ENCODE assay signal across 32 cellular contexts in the genomic region with DNA sequence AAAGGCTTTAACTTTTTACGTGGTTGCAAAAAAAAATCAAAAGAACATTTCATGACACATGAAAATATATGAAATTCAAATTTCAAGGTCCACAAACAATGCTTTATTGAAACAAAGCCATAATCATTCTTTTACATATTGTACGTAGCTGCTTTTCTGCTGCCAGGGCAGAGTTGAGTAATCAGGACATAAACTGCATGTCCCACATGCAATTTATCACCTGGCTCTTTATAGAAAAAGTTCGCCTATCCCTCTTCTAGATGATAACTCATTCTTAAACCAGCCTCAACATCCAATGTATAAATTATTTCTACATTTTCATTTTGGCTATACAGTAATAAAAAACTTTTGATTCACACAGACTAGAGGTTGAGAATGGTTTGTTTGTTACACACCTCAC.
"Had no signal": no experiment of that assay in that cellular context is flagged by ENCODE, and none has a peak within 500 bp of the region (broad histone marks: within the 10 kb centered on the region; RNA-seq: fewer than 3 reads in every experiment).

No MANE protein-coding gene starts in this region.

- H3K9me3 ChIP-seq: adrenal gland, body of pancreas had no signal

- DNase-seq: activated effector memory CD4-positive, alpha-beta T cell treated with anti-CD3 and anti-CD28 coated beads, Interleukin-2, amount 50 U/mL, for 16 hours; activated effector memory CD4-positive, alpha-beta T cell treated with Interleukin-2 at 50 U/mL for 16 hours; activated gamma-delta T cell; activated gamma-delta T cell treated with Interleukin-2 at 50 U/mL for 16 hours; activated naive CD4-positive, alpha-beta T cell; activated naive CD4-positive, alpha-beta T cell treated with anti-CD3 and anti-CD28 coated beads for 36 hours; activated naive CD4-positive, alpha-beta T cell treated with anti-CD3 and anti-CD28 coated beads, Interleukin-2, amount 10 ng/mL, durations not matched to agents 7 days and 5 days; activated naive CD4-positive, alpha-beta T cell treated with anti-CD3 and anti-CD28 coated beads, Interleukin-2, amount 50 U/mL, for 16 hours; activated naive CD4-positive, alpha-beta T cell treated with Interleukin-2 at 50 U/mL for 16 hours; activated naive CD8-positive, alpha-beta T cell treated with anti-CD3 and anti-CD28 coated beads for 36 hours; activated naive CD8-positive, alpha-beta T cell treated with anti-CD3 and anti-CD28 coated beads, Interleukin-2, amount 10 ng/mL, durations not matched to agents 7 days and 5 days; activated naive CD8-positive, alpha-beta T cell treated with anti-CD3 and anti-CD28 coated beads, Interleukin-2, amount 50 U/mL, for 24 hours; activated T-cell treated with anti-CD3 and anti-CD28 coated beads for 4 hours; activated T-cell treated with anti-CD3 and anti-CD28 coated beads, Interleukin-2, amount 50 U/mL, for 1 hour; activated T-cell treated with anti-CD3 and anti-CD28 coated beads, Interleukin-2, amount 50 U/mL, for 24 hours; activated T-cell treated with anti-CD3 and anti-CD28 coated beads, Interleukin-2, amount 50 U/mL, for 4 hours; activated T-cell treated with anti-CD3 and anti-CD28 coated beads, Interleukin-2, amount 50 U/mL, for 48 hours; activated T-cell treated with anti-CD3 and anti-CD28 coated beads, Interleukin-2, amount 50 U/mL, for 72 hours; adrenal gland; amniotic stem cell; amygdala; anterior cingulate cortex; aorta; body of pancreas; brain microvascular endothelial cell; caudate nucleus; central memory CD4-positive, alpha-beta T cell had no signal

- H3K4me3 ChIP-seq: adrenal gland, ascending aorta, body of pancreas, breast epithelium, cardiac muscle cell had no signal

- H3K4me1 ChIP-seq: adrenal gland, ascending aorta, body of pancreas, breast epithelium had no signal

- ATAC-seq: activated naive CD4-positive, alpha-beta T cell treated with anti-CD3 and anti-CD28 coated beads, Interleukin-2, amount 50 U/mL, for 72 hours; activated naive CD8-positive, alpha-beta T cell treated with anti-CD3 and anti-CD28 coated beads, Interleukin-2, amount 50 U/mL, for 24 hours; activated T-cell treated with anti-CD3 and anti-CD28 coated beads, Interleukin-2, amount 50 U/mL, for 4 hours; activated T-cell treated with anti-CD3 and anti-CD28 coated beads, Interleukin-2, amount 50 U/mL, for 72 hours; activated T-helper 17 cell treated with anti-CD3 and anti-CD28 coated beads, Interleukin-2, amount 50 U/mL, for 72 hours; body of pancreas had no signal

- H3K27me3 ChIP-seq: adrenal gland, ascending aorta, body of pancreas, brain microvascular endothelial cell, breast epithelium, cardiac muscle cell had no signal

- H3K36me3 ChIP-seq: adrenal gland, ascending aorta, brain microvascular endothelial cell, breast epithelium, cardiac muscle cell had no signal

- H3K27ac ChIP-seq: adrenal gland, ascending aorta, body of pancreas, brain microvascular endothelial cell, breast epithelium, cardiac muscle cell had no signal
